Comparison of ENCODE assay signal across 10 cellular contexts in the genomic region with DNA sequence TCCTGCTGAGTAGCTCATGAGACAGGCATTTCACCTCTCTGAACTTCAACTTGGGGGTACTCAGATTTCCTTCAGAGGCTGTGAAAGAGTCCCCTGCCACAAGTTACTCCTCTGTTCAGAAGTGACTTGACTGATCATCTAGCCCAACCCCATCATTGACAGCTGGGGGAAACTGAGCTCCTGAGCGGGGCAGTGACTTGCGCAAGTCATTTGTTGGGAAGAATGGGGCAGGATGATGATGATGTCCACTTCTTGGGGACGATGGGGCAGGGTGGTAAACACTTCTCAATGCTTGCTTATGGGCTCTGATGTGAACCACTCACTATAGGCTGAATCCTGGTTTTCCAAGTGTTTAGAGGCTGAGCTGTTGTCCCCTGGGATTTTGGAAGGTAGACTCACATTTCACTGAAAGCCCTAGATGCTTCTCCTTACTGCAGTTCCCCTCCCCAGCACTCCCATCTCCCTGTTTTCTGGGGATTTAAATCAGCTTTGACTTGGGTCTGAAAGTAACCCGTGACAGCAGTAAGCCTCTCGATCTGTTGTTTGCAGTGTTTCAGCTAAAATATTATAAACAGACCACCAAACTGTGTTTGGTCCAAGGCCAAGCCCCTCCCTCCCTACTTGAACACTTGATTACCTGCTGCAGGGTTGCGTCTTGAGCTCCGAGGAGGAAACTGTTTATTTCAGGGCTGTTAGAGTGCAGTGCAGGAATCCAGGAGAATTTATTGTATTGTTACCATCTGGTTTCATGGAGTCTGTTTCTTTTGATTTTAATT. TPM values are rescaled to one million over a fixed set of nuclear protein-coding genes. Genes with fewer than 3 reads are reported as not detected.
DNase-seq lines count a peak whose midpoint lies in the region; ATAC-seq and TF ChIP-seq lines count a peak whose summit lies in the region.
"Had no signal": no experiment of that assay in that cellular context is flagged by ENCODE, and none has a peak within 500 bp of the region (broad histone marks: within the 10 kb centered on the region; RNA-seq: fewer than 3 reads in every experiment).

No MANE protein-coding gene starts in this region.

- peak overlapping the region; percentile 87 for H3K27ac ChIP-seq in PC-3 (ENCODE audit: low read length)
- H3K27ac ChIP-seq in ectodermal cell (ENCODE audit: insufficient read depth, low read depth, low read length, poor library complexity, severe bottlenecking): peak overlapping the region; percentile 53
- peak overlapping the region; percentile 81 for H3K27ac ChIP-seq in psoas muscle
- H3K27ac ChIP-seq: neutrophil had no signal

- intact Hi-C loops in PC-3 (cut with micrococcal nuclease) (no loop called here), psoas muscle (cut with DNase I) (no loop called here)

- peak overlapping the region; percentile 65 for H3K4me2 ChIP-seq in PC-3 (ENCODE audit: low read length)

- H3K27me3 ChIP-seq in PC-3 (ENCODE audit: low read length): no peaks in the 10 kb centered on the region
- no peaks in the 10 kb centered on the region for H3K27me3 ChIP-seq in ectodermal cell (ENCODE audit: control insufficient read depth, insufficient read depth, low read length, poor library complexity, severe bottlenecking)
- no peaks in the 10 kb centered on the region for H3K27me3 ChIP-seq in psoas muscle (ENCODE audit: insufficient read depth in 3 of 3, low read length in 2 of 3)
- H3K27me3 ChIP-seq: neutrophil had no signal

- H3K79me2 ChIP-seq in PC-3 (ENCODE audit: low read length): peaks cover 100% of the 10 kb centered on the region

- 49 to 50% methylated on average over 7 of the region's 7 CpGs for WGBS in ectodermal cell, 2 experiments
- 61 to 66% (median 64%) methylated on average over 7 of the region's 7 CpGs for WGBS in psoas muscle, 3 donors

- peaks cover 4% of the 10 kb centered on the region for H3F3A ChIP-seq in PC-3 (ENCODE audit: low read length, unreplicated experiment)

- H3K9me2 ChIP-seq in PC-3 (replicated peaks; ENCODE audit: low read length): no peaks in the 10 kb centered on the region

- no peaks in the 10 kb centered on the region for H3K9me3 ChIP-seq in PC-3 (ENCODE audit: low read length)
- no peaks in the 10 kb centered on the region for H3K9me3 ChIP-seq in ectodermal cell (ENCODE audit: control insufficient read depth, low read length)
- no peaks in the 10 kb centered on the region for H3K9me3 ChIP-seq in psoas muscle
- H3K9me3 ChIP-seq: neutrophil had no signal

- POLR2A ChIA-PET in PC-3 (lab: Charles Lee; ENCODE audit: unreplicated experiment): interaction anchor here (0.6 kb wide), 1 partner anchor 65 kb away, joined by 5 read pairs; no protein-coding TSS in a partner anchor
- POLR2A ChIA-PET in HEK293T (lab: Yijun Ruan, JAX): no interaction called here

- H2AFZ ChIP-seq in PC-3 (ENCODE audit: low read length): no peak overlapping the region

- no TSS peak for BruUV-seq in PC-3 (replicated peaks; lab: Mats Ljungman, UMichigan)

- H4K20me1 ChIP-seq in PC-3 (ENCODE audit: low read length): peaks cover 4% of the 10 kb centered on the region; the same call in 1 of the 2 replicates

- H3K4me1 ChIP-seq in PC-3 (ENCODE audit: insufficient read depth, low read length) (peaks cover 53% of the 10 kb centered on the region), ectodermal cell (ENCODE audit: control insufficient read depth, insufficient read depth, low read length) (peaks cover 63% of the 10 kb centered on the region), psoas muscle (peaks cover 82% of the 10 kb centered on the region)

- H3K4me3 ChIP-seq in PC-3 (ENCODE audit: low read length) (peak overlapping the region; percentile 24; the same call in 1 of the 2 replicates), ectodermal cell (ENCODE audit: insufficient read depth, low read depth, low read length) (no peak overlapping the region), psoas muscle (peak overlapping the region; percentile 9)

- CTCF ChIA-PET in PC-3 (lab: Charles Lee) (no interaction called here), HEK293T (lab: Yijun Ruan, JAX) (interaction anchor here (0.5 to 0.6 kb wide), 2 partner anchors 14 to 648 kb away, joined by 3 read pairs; no protein-coding TSS in a partner anchor)

- ATAC-seq in PC-3: no peak
- no peak for ATAC-seq in psoas muscle

- peak; percentile 10 for DNase-seq in NCI-H2107 treated with DMSO at 0.1 percent for 48 hours (lab: John Stamatoyannopoulos, UW; ENCODE audit: unreplicated experiment)
- no peak for DNase-seq in NCI-H2107 (lab: John Stamatoyannopoulos, UW)
- DNase-seq in PC-3: no peak
- DNase-seq in psoas muscle: no peak
- no peak for DNase-seq in medulla oblongata (ENCODE audit: extremely low spot score)
- DNase-seq in stimulated activated naive CD4-positive, alpha-beta T cell treated with Interleukin-2 at 50 U/mL for 16 hours (lab: John Stamatoyannopoulos, UW): no peak
- no peak for DNase-seq in HEK293T (ENCODE audit: extremely low spot score)
- DNase-seq: 8988T had no signal

- TF ChIP-seq CTCF in PC-3 (conservative IDR thresholded peaks at IDR 0.05; ENCODE audit: low read depth, low read length): no peak
- no peak for TF ChIP-seq CTCF in psoas muscle (IDR thresholded peaks at IDR 0.05)

- H3K36me3 ChIP-seq in PC-3 (ENCODE audit: low read depth, low read length) (peaks cover 34% of the 10 kb centered on the region), ectodermal cell (ENCODE audit: control insufficient read depth, insufficient read depth, low read length) (no peaks in the 10 kb centered on the region), psoas muscle (ENCODE audit: insufficient read depth in 1 of 2, low read depth in 1 of 2) (peaks cover 0 to 7% of the 10 kb centered on the region in 2 donors)
- H3K36me3 ChIP-seq: neutrophil had no signal

- H3K9ac ChIP-seq in PC-3 (ENCODE audit: low read length): peak overlapping the region; percentile 64

TF ChIP-seq in HEK293T, 16 proteins besides CTCF, POLR2A, EP300 and RAD21:
- TF ChIP-seq SUZ12 (IDR thresholded peaks at IDR 0.05) (no peak), L3MBTL2 (conservative IDR thresholded peaks at IDR 0.05) (no peak), CTBP1 (IDR thresholded peaks at IDR 0.05; ENCODE audit: borderline replicate concordance) (no peak), ARNT (IDR thresholded peaks at IDR 0.05) (no peak), LEF1 (IDR thresholded peaks at IDR 0.05; ENCODE audit: borderline replicate concordance) (no peak), FOXK2 (IDR thresholded peaks at IDR 0.05) (no peak), HDGF (IDR thresholded peaks at IDR 0.05; ENCODE audit: borderline replicate concordance) (no peak), FOXM1 (IDR thresholded peaks at IDR 0.05; ENCODE audit: borderline replicate concordance) (no peak), SP1 (IDR thresholded peaks at IDR 0.05) (no peak), ELF4 (IDR thresholded peaks at IDR 0.05) (no peak), NFRKB (IDR thresholded peaks at IDR 0.05) (no peak), FOXA1 (IDR thresholded peaks at IDR 0.05) (no peak), TARDBP (IDR thresholded peaks at IDR 0.05) (no peak)
- TF ChIP-seq, protein P1, sequence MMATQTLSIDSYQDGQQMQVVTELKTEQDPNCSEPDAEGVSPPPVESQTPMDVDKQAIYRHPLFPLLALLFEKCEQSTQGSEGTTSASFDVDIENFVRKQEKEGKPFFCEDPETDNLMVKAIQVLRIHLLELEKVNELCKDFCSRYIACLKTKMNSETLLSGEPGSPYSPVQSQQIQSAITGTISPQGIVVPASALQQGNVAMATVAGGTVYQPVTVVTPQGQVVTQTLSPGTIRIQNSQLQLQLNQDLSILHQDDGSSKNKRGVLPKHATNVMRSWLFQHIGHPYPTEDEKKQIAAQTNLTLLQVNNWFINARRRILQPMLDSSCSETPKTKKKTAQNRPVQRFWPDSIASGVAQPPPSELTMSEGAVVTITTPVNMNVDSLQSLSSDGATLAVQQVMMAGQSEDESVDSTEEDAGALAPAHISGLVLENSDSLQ (IDR thresholded peaks at IDR 0.05): no peak

RNA-seq across cellular contexts. Expression of a gene that starts 25.1 kb away (rescaled TPM):
- total RNA-seq in PC-3 (2014; rRNA removed): 75.6 and 86.4 TPM in 2 replicates
- 32.7 TPM for polyA plus RNA-seq in ectodermal cell (2013, experiment 1 of 4)
- 30.2 TPM for polyA plus RNA-seq in ectodermal cell (2013, experiment 2 of 4)
- 21.6 TPM for polyA plus RNA-seq in ectodermal cell (2013, experiment 3 of 4)
- polyA plus RNA-seq in ectodermal cell (2013, experiment 4 of 4): 27.4 TPM
- total RNA-seq in psoas muscle: 10 to 100 TPM; 25.7 to 47.6 (median 44.0) TPM
- 10 to 100 TPM in 2 of 3 donors, 1 to 10 TPM in 1; 2.9 to 29.3 (median 20.3) TPM for polyA plus RNA-seq in psoas muscle
